28 cellular contexts compared by ENCODE assay signal in the genomic region with DNA sequence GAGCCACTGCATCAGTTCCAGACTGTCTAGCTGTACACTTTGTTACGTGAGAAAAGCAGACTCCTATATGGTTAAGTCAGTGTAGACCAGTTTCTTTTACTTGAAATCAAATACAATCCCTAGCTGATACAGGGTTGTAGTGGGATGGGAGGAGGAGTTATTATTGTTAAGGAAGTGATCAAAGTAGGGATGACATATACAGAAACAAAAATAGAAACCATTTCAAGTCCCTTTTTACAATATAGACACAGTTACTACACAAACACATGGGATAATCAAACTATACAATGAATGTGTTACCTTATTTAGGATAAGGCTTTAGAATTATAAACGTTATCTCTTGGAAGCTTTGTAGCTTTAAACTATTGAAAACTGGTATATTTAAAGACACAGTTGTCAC.
"Had no signal": no experiment of that assay in that cellular context is flagged by ENCODE, and none has a peak within 500 bp of the region (broad histone marks: within the 10 kb centered on the region; RNA-seq: fewer than 3 reads in every experiment).

No MANE protein-coding gene starts in this region.

- H3K4me3 ChIP-seq: stomach, suprapubic skin, testis, thoracic aorta, thyroid gland, tibial artery, tibial nerve, transverse colon, upper lobe of left lung, upper lobe of right lung, uterus, vagina had no signal

- DNase-seq: stimulated activated CD4-positive, alpha-beta T cell treated with anti-CD3 and anti-CD28 coated beads, Interleukin-2, amount 100 ng/mL, for 24 hours; stimulated activated CD4-positive, alpha-beta T cell treated with anti-CD3 and anti-CD28 coated beads, Interleukin-2, amount 100 ng/mL, for 48 hours; stimulated activated CD4-positive, alpha-beta T cell treated with anti-CD3 and anti-CD28 coated beads, Interleukin-4, amount 100 ng/mL, for 1 hour; stimulated activated CD4-positive, alpha-beta T cell treated with anti-CD3 and anti-CD28 coated beads, Interleukin-4, amount 100 ng/mL, for 24 hours; stimulated activated CD4-positive, alpha-beta T cell treated with anti-CD3 and anti-CD28 coated beads, Interleukin-4, amount 100 ng/mL, for 4 hours; stimulated activated CD8-positive, alpha-beta memory T cell treated with anti-CD3 and anti-CD28 coated beads, Interleukin-4, amount 100 ng/mL, for 48 hours; stimulated activated naive CD4-positive, alpha-beta T cell; stimulated activated naive CD4-positive, alpha-beta T cell treated with Interleukin-2 at 50 U/mL for 16 hours; stimulated activated naive CD8-positive, alpha-beta T cell treated with anti-CD3 and anti-CD28 coated beads, Interleukin-15, amount 100 ng/mL, for 72 hours; stimulated activated naive CD8-positive, alpha-beta T cell treated with anti-CD3 and anti-CD28 coated beads, Interleukin-15, Interleukin-2, amounts not matched to agents 100 U/mL and 50 U/mL, for 24 hours; stomach; substantia nigra; testis; thyroid gland; tibial artery; transverse colon; trophoblast cell; upper lobe of left lung; upper lobe of right lung; uterus had no signal

- H3K9me3 ChIP-seq: stomach, suprapubic skin, testis, thoracic aorta, thyroid gland, tibial artery, tibial nerve, transverse colon, upper lobe of left lung, upper lobe of right lung, uterus, vagina had no signal

- H3K36me3 Mint-ChIP-seq: stimulated activated effector memory CD8-positive, alpha-beta T cell treated with anti-CD3 and anti-CD28 coated beads, Interleukin-12 subunit alpha, Interleukin-12 subunit beta, amount 100 ng/mL, for 72 hours; type B pancreatic cell had no signal

- H3K9me3 Mint-ChIP-seq: stimulated activated effector memory CD8-positive, alpha-beta T cell treated with anti-CD3 and anti-CD28 coated beads, Interleukin-12 subunit alpha, Interleukin-12 subunit beta, amount 100 ng/mL, for 72 hours; stimulated activated naive CD8-positive, alpha-beta T cell treated with anti-CD3 and anti-CD28 coated beads, Interleukin-15, amount 100 ng/mL, for 72 hours; stimulated activated naive CD8-positive, alpha-beta T cell treated with anti-CD3 and anti-CD28 coated beads, Interleukin-15, Interleukin-2, amounts not matched to agents 100 ng/mL and 50 ng/mL, for 24 hours; type B pancreatic cell had no signal

- H3K4me1 ChIP-seq: stomach, suprapubic skin, testis, thyroid gland, tibial artery, tibial nerve, upper lobe of left lung, upper lobe of right lung, uterus, vagina had no signal

- FAIRE-seq: urothelium cell line had no signal

- H3K27ac Mint-ChIP-seq: stimulated activated effector memory CD8-positive, alpha-beta T cell treated with anti-CD3 and anti-CD28 coated beads, Interleukin-12 subunit alpha, Interleukin-12 subunit beta, amount 100 ng/mL, for 72 hours; stimulated activated naive CD8-positive, alpha-beta T cell treated with anti-CD3 and anti-CD28 coated beads, Interleukin-15, amount 100 ng/mL, for 72 hours; stimulated activated naive CD8-positive, alpha-beta T cell treated with anti-CD3 and anti-CD28 coated beads, Interleukin-15, Interleukin-2, amounts not matched to agents 100 ng/mL and 50 ng/mL, for 24 hours; type B pancreatic cell had no signal

- H3K4me3 Mint-ChIP-seq: stimulated activated effector memory CD8-positive, alpha-beta T cell treated with anti-CD3 and anti-CD28 coated beads, Interleukin-12 subunit alpha, Interleukin-12 subunit beta, amount 100 ng/mL, for 72 hours; stimulated activated naive CD8-positive, alpha-beta T cell treated with anti-CD3 and anti-CD28 coated beads, Interleukin-15, amount 100 ng/mL, for 72 hours; stimulated activated naive CD8-positive, alpha-beta T cell treated with anti-CD3 and anti-CD28 coated beads, Interleukin-15, Interleukin-2, amounts not matched to agents 100 ng/mL and 50 ng/mL, for 24 hours; type B pancreatic cell had no signal

- H3K27me3 Mint-ChIP-seq: stimulated activated naive CD8-positive, alpha-beta T cell treated with anti-CD3 and anti-CD28 coated beads, Interleukin-15, Interleukin-2, amounts not matched to agents 100 ng/mL and 50 ng/mL, for 24 hours; type B pancreatic cell had no signal

- H3K4me1 Mint-ChIP-seq: stimulated activated effector memory CD8-positive, alpha-beta T cell treated with anti-CD3 and anti-CD28 coated beads, Interleukin-12 subunit alpha, Interleukin-12 subunit beta, amount 100 ng/mL, for 72 hours; stimulated activated naive CD8-positive, alpha-beta T cell treated with anti-CD3 and anti-CD28 coated beads, Interleukin-15, amount 100 ng/mL, for 72 hours had no signal

- ATAC-seq: stimulated activated effector memory CD8-positive, alpha-beta T cell treated with anti-CD3 and anti-CD28 coated beads, Interleukin-12 subunit alpha, Interleukin-12 subunit beta, amount 100 ng/mL, for 72 hours; stimulated activated naive CD8-positive, alpha-beta T cell treated with anti-CD3 and anti-CD28 coated beads, Interleukin-15, amount 100 ng/mL, for 72 hours; stimulated activated naive CD8-positive, alpha-beta T cell treated with anti-CD3 and anti-CD28 coated beads, Interleukin-15, Interleukin-2, amounts not matched to agents 100 U/mL and 50 U/mL, for 24 hours; upper lobe of right lung had no signal

- H3K36me3 ChIP-seq: stomach, suprapubic skin, thoracic aorta, thyroid gland, tibial artery, tibial nerve, transverse colon, upper lobe of left lung, upper lobe of right lung, uterus, vagina had no signal
